8 cellular contexts compared by ENCODE assay signal in the genomic region with DNA sequence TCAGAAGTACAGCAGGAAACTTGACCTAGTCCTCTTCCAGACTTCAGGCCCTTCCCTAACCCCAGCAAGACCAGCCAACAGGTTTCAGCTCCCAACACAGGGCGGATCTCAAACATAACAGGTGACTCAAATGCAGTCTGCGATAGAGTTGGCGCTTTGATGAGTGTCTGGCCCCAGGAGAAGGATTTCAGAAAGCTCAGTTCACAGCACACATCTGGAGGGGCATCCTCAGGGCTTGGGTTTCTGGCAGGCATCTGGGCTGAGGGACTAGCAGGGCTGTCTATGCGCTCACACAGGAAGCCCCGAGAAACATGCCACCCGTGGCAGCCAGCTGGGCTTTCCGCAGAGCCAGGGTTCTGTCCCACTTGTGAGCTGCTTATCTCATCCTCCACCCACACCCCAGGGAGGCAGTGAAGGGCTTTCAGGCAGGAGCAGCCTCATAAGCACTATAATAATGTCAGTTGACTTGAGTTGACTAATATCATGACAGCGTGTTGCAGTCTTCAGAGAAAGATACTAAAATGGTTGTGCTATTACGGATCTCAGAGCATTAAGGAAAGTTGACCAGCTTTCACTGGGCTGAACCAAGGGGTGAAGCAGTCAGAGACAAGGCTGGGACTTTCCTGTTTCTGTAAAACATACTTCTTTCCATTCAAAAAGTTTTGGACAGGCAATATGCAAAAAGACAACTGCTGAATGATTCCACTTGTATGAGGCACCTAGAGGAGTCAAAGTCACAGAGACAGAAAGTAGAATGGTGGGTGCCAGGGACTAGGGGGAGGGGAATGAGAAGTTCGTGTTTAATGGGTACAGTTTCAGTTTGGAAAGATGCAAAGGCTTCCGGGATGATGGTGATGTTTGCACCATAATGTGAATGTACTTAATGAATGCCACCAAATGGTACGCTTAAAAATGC.
A peak's percentile ranks its signal among the peaks of the same experiment; 100 is the strongest.
DNase-seq lines count a peak whose midpoint lies in the region; ATAC-seq lines count a peak whose summit lies in the region.

No MANE protein-coding gene starts in this region.

- ATAC-seq in GM18907 (IDR thresholded peaks at IDR 0.05; ENCODE audit: unreplicated experiment), result peak; percentile 79
- peak; percentile 50 for ATAC-seq in HG02970 (IDR thresholded peaks at IDR 0.05; ENCODE audit: low FRiP score, unreplicated experiment)

- peak in 3 of 4 experiments; percentile 20 to 24 (median 22) for DNase-seq in activated CD4-positive, CD25-positive, alpha-beta regulatory T cell (lab: John Stamatoyannopoulos, UW)
- peak; percentile 32 for DNase-seq in effector CD4-positive, alpha-beta T cell
- DNase-seq in stimulated activated CD4-positive, alpha-beta T cell treated with anti-CD3 and anti-CD28 coated beads, Interleukin-4, amount 100 ng/mL, for 4 hours, result peak; percentile 65 to 81
- no peak for DNase-seq in mesenteric fat pad (ENCODE audit: low spot score)
- no peak for DNase-seq in COR-L47 (lab: John Stamatoyannopoulos, UW)
- no peak for DNase-seq in GDM1 (lab: John Stamatoyannopoulos, UW)

Comparison
In these comparisons a context has a peak if more than half of its experiments do, and no peak if none do; other contexts are left out.
1. DNase-seq: peak in activated CD4-positive, CD25-positive, alpha-beta regulatory T cell (3 of 4), effector CD4-positive, alpha-beta T cell (single experiment) and stimulated activated CD4-positive, alpha-beta T cell treated with anti-CD3 and anti-CD28 coated beads, Interleukin-4, amount 100 ng/mL, for 4 hours (2 of 2); none in mesenteric fat pad (single experiment), COR-L47 (single experiment) and GDM1 (single experiment).